Comparison of ENCODE assay signal across 1 cellular context in the genomic region with DNA sequence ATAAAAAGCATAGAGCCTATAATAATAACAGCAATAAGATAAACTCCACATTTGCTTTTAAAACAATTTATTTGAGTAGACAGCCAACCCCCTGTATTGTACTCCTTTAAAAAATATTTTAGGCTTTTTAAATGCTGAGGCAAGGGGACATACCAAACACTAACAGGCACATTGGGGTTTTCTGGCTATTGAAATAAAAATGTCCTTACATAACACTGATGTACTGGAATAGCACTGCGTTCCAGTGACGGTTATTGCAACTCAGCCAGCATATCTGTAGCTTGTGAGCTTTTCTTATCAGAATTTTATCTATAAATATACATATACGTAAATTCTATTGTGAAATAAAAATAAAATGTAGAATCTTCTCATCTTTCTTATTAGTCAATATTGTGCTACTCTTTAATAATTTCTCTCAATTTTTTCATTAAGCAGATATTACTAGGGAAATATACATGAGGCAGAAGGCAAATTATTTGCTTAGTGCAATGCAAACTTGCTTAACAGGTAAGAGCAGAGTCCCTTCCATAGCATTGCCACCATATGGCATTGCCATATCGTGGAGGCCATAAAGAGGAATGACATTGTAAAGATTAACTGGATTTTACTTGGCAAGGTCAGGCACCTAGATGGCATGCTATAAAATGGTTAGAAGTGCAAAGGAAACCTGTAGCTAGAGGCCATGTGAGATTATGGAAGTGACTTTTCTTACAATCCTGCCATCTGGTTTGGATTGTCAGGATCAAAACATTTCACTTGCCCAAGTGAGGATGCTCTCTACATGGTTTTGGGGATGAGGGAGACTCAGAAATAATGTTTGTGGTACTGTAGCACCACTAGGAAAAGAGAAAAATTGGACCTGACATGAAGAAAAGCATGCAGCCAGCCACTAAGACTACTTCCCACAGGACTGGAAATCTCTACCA.
TF ChIP-seq lines count a peak whose summit lies in the region.

No MANE protein-coding gene starts in this region.

TF ChIP-seq in H1, 55 proteins besides CTCF, POLR2A, EP300 and RAD21 (continued from another document):
- no peak for TF ChIP-seq CHD1 (IDR thresholded peaks at IDR 0.05; ENCODE audit: low read depth, low read length)
- TF ChIP-seq GTF2F1 (IDR thresholded peaks at IDR 0.05; ENCODE audit: borderline replicate concordance, low read depth, low read length), result no peak
- no peak for TF ChIP-seq TEAD4 (IDR thresholded peaks at IDR 0.05; ENCODE audit: low read depth, low read length)
- TF ChIP-seq GABPA (IDR thresholded peaks at IDR 0.05; ENCODE audit: borderline replicate concordance, insufficient read depth, low read length), result no peak
- no peak for TF ChIP-seq SIN3A (conservative IDR thresholded peaks at IDR 0.05 in 1 of 2, IDR thresholded peaks at IDR 0.05 in 1 of 2; ENCODE audit: low read depth in 1 of 2, low read length in 2 of 2)
- no peak for TF ChIP-seq JUND (IDR thresholded peaks at IDR 0.05; ENCODE audit: low read length)
- TF ChIP-seq CHD2 (IDR thresholded peaks at IDR 0.05; ENCODE audit: low read length), result no peak
- TF ChIP-seq SUZ12 (IDR thresholded peaks at IDR 0.05; ENCODE audit: low read length), result no peak
- TF ChIP-seq RBBP5 (IDR thresholded peaks at IDR 0.05; ENCODE audit: borderline replicate concordance, low read depth, low read length), result no peak
- TF ChIP-seq, protein P1, sequence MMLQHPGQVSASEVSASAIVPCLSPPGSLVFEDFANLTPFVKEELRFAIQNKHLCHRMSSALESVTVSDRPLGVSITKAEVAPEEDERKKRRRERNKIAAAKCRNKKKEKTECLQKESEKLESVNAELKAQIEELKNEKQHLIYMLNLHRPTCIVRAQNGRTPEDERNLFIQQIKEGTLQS (IDR thresholded peaks at IDR 0.05; ENCODE audit: insufficient read depth, low read depth, low read length), result no peak
- TF ChIP-seq, protein P2, sequence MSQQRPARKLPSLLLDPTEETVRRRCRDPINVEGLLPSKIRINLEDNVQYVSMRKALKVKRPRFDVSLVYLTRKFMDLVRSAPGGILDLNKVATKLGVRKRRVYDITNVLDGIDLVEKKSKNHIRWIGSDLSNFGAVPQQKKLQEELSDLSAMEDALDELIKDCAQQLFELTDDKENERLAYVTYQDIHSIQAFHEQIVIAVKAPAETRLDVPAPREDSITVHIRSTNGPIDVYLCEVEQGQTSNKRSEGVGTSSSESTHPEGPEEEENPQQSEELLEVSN (IDR thresholded peaks at IDR 0.05), result no peak
- TF ChIP-seq HDAC2 (IDR thresholded peaks at IDR 0.05; ENCODE audit: borderline replicate concordance in 1 of 2, low read depth in 2 of 2, low read length in 2 of 2), result no peak
- no peak for TF ChIP-seq SIRT6 (IDR thresholded peaks at IDR 0.05; ENCODE audit: low read length)
- TF ChIP-seq CEBPB (IDR thresholded peaks at IDR 0.05; ENCODE audit: low read depth, low read length), result no peak
- TF ChIP-seq SIX5 (IDR thresholded peaks at IDR 0.05; ENCODE audit: low read depth, low read length), result no peak
